Comparison of ENCODE assay signal across 1 cellular context in genomic region chr12:7948585-7949264, GRCh38.
TF ChIP-seq lines count a peak whose summit lies in the region.

No MANE protein-coding gene starts in this region.

TF ChIP-seq in HepG2, 621 proteins besides CTCF, POLR2A, EP300 and RAD21 (continued from another document):
- TF ChIP-seq, protein P1, sequence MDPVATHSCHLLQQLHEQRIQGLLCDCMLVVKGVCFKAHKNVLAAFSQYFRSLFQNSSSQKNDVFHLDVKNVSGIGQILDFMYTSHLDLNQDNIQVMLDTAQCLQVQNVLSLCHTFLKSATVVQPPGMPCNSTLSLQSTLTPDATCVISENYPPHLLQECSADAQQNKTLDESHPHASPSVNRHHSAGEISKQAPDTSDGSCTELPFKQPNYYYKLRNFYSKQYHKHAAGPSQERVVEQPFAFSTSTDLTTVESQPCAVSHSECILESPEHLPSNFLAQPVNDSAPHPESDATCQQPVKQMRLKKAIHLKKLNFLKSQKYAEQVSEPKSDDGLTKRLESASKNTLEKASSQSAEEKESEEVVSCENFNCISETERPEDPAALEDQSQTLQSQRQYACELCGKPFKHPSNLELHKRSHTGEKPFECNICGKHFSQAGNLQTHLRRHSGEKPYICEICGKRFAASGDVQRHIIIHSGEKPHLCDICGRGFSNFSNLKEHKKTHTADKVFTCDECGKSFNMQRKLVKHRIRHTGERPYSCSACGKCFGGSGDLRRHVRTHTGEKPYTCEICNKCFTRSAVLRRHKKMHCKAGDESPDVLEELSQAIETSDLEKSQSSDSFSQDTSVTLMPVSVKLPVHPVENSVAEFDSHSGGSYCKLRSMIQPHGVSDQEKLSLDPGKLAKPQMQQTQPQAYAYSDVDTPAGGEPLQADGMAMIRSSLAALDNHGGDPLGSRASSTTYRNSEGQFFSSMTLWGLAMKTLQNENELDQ (CRISPR knock-in tag; IDR thresholded peaks at IDR 0.05; ENCODE audit: borderline replicate concordance), result no peak
- TF ChIP-seq ZNF451 (CRISPR knock-in tag; IDR thresholded peaks at IDR 0.05) (no peak), ZNF124 (CRISPR knock-in tag; IDR thresholded peaks at IDR 0.05) (no peak)
